In the genomic region with DNA sequence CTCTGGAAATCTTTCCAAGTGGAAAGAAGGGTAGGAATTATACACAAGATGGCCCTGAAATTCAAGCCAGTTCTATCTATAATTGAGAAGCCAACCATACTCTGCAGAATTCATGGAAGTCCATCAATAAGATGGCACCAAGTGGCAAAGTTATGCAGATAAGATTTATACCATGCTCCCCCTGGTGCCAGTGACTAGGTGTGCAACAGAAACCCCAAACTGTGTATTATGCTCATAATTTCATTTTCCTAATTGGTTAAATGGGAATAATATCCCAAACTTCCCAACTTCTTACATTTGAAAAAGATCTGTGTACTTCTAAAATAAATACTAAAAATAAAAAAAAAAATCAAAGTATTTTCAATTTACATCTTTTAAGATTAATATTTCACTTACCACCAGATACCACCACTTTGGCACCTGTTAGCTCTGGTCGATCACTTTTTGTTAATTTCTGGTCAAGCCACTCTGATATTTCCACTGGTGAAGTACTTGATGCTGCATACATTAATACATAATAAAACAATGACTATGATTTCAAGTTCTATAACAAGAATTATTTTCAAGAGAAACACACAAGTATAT, we compare ENCODE assay signal across 1 cellular context.
TF ChIP-seq lines count a peak whose summit lies in the region.

No MANE protein-coding gene starts in this region.

TF ChIP-seq in WTC11, 78 proteins besides CTCF, POLR2A, EP300 and RAD21 (continued from another document):
- TF ChIP-seq AR (CRISPR knock-in tag; IDR thresholded peaks at IDR 0.05), result no peak
- no peak for TF ChIP-seq NR2C2 (CRISPR knock-in tag; IDR thresholded peaks at IDR 0.05)
- no peak for TF ChIP-seq ZNF423 (CRISPR knock-in tag; IDR thresholded peaks at IDR 0.05)
- TF ChIP-seq, protein P1, sequence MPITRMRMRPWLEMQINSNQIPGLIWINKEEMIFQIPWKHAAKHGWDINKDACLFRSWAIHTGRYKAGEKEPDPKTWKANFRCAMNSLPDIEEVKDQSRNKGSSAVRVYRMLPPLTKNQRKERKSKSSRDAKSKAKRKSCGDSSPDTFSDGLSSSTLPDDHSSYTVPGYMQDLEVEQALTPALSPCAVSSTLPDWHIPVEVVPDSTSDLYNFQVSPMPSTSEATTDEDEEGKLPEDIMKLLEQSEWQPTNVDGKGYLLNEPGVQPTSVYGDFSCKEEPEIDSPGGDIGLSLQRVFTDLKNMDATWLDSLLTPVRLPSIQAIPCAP (CRISPR knock-in tag; IDR thresholded peaks at IDR 0.05), result no peak
- TF ChIP-seq OVOL2 (CRISPR knock-in tag; IDR thresholded peaks at IDR 0.05; ENCODE audit: borderline replicate concordance), result no peak
- TF ChIP-seq FOXP1 (CRISPR knock-in tag; IDR thresholded peaks at IDR 0.05; ENCODE audit: borderline replicate concordance), result no peak
- no peak for TF ChIP-seq HMGXB4 (CRISPR knock-in tag; IDR thresholded peaks at IDR 0.05)
- TF ChIP-seq SOX15 (CRISPR knock-in tag; IDR thresholded peaks at IDR 0.05), result no peak
- TF ChIP-seq, protein P2, sequence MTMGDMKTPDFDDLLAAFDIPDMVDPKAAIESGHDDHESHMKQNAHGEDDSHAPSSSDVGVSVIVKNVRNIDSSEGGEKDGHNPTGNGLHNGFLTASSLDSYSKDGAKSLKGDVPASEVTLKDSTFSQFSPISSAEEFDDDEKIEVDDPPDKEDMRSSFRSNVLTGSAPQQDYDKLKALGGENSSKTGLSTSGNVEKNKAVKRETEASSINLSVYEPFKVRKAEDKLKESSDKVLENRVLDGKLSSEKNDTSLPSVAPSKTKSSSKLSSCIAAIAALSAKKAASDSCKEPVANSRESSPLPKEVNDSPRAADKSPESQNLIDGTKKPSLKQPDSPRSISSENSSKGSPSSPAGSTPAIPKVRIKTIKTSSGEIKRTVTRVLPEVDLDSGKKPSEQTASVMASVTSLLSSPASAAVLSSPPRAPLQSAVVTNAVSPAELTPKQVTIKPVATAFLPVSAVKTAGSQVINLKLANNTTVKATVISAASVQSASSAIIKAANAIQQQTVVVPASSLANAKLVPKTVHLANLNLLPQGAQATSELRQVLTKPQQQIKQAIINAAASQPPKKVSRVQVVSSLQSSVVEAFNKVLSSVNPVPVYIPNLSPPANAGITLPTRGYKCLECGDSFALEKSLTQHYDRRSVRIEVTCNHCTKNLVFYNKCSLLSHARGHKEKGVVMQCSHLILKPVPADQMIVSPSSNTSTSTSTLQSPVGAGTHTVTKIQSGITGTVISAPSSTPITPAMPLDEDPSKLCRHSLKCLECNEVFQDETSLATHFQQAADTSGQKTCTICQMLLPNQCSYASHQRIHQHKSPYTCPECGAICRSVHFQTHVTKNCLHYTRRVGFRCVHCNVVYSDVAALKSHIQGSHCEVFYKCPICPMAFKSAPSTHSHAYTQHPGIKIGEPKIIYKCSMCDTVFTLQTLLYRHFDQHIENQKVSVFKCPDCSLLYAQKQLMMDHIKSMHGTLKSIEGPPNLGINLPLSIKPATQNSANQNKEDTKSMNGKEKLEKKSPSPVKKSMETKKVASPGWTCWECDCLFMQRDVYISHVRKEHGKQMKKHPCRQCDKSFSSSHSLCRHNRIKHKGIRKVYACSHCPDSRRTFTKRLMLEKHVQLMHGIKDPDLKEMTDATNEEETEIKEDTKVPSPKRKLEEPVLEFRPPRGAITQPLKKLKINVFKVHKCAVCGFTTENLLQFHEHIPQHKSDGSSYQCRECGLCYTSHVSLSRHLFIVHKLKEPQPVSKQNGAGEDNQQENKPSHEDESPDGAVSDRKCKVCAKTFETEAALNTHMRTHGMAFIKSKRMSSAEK (CRISPR knock-in tag; IDR thresholded peaks at IDR 0.05; ENCODE audit: borderline replicate concordance), result no peak
- TF ChIP-seq RELA (CRISPR knock-in tag; IDR thresholded peaks at IDR 0.05; ENCODE audit: borderline replicate concordance), result no peak
- TF ChIP-seq, protein P3, sequence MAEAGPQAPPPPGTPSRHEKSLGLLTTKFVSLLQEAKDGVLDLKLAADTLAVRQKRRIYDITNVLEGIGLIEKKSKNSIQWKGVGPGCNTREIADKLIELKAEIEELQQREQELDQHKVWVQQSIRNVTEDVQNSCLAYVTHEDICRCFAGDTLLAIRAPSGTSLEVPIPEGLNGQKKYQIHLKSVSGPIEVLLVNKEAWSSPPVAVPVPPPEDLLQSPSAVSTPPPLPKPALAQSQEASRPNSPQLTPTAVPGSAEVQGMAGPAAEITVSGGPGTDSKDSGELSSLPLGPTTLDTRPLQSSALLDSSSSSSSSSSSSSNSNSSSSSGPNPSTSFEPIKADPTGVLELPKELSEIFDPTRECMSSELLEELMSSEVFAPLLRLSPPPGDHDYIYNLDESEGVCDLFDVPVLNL (CRISPR knock-in tag; IDR thresholded peaks at IDR 0.05; ENCODE audit: borderline replicate concordance, low read depth), result no peak
- TF ChIP-seq ETV6 (CRISPR knock-in tag; IDR thresholded peaks at IDR 0.05), result no peak
